19 cellular contexts compared by ENCODE assay signal in the genomic region with DNA sequence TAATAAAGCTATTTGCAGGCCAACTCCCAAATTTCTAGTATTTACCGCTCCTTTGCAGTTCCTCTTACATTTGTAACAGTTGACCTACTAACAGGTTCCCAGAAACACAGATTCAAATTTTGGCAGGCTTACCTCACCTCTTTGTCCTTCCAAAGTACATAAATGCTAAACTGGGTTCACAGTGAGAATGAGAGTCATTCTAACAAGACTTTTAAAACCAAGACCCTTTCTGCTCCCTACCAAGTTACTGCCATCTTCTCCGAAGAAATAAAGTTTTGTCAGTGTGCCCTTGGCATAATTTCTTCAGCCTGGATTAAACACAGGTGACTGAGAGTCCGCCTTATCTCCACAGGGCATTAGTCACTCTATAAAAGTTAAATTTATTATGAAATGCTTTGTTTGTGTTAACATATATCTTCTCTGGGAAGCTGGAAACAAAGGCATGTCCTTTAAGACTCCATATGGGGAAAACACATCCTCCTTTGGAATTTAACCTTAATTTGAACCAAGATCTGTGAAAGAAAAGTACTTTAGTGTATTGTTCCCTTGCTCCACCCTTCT. TPM values are rescaled to one million over a fixed set of nuclear protein-coding genes. Genes with fewer than 3 reads are reported as not detected.
DNase-seq lines count a peak whose midpoint lies in the region; ATAC-seq and TF ChIP-seq lines count a peak whose summit lies in the region.
"Had no signal": no experiment of that assay in that cellular context is flagged by ENCODE, and none has a peak within 500 bp of the region (broad histone marks: within the 10 kb centered on the region; RNA-seq: fewer than 3 reads in every experiment).

No MANE protein-coding gene starts in this region.

- H3K9ac ChIP-seq in neural progenitor cell = no peak overlapping the region

- H3K4me1 ChIP-seq in neural progenitor cell = peaks cover 25% of the 10 kb centered on the region

- H3K4me3 Mint-ChIP-seq in Calu3 (ENCODE audit: low read depth, unreplicated experiment) = peak overlapping the region; percentile 64
- H3K4me3 Mint-ChIP-seq in neural progenitor cell = no peak overlapping the region
- H3K4me3 Mint-ChIP-seq: activated naive CD8-positive, alpha-beta T cell treated with anti-CD3 and anti-CD28 coated beads, Interleukin-2, amount 10 ng/mL, durations not matched to agents 7 days and 5 days; activated T-cell treated with anti-CD3 and anti-CD28 coated beads, Interleukin-2, amount 50 U/mL, for 24 hours had no signal

- peak; percentile 44 for DNase-seq in Calu3
- DNase-seq in NCI-H69 (lab: John Stamatoyannopoulos, UW) = peak; percentile 70
- peak; percentile 67 for DNase-seq in fibroblast of pulmonary artery (ENCODE audit: low read depth)
- no peak for DNase-seq in neural progenitor cell (ENCODE audit: low spot score)
- DNase-seq in NOMO-1 treated with DMSO at 0.1 percent for 48 hours (lab: John Stamatoyannopoulos, UW; ENCODE audit: unreplicated experiment) = no peak
- no peak for DNase-seq in left cardiac atrium
- no peak for DNase-seq in T1000 (lab: John Stamatoyannopoulos, UW)
- DNase-seq in EL = no peak
- DNase-seq: activated CD4-positive, alpha-beta T cell treated with anti-CD3 and anti-CD28 coated beads, Interleukin-2, amount 50 U/mL, for 1 hour; activated naive CD8-positive, alpha-beta T cell treated with anti-CD3 and anti-CD28 coated beads, Interleukin-2, amount 10 ng/mL, durations not matched to agents 7 days and 5 days; activated T-cell treated with anti-CD3 and anti-CD28 coated beads, Interleukin-2, amount 50 U/mL, for 24 hours; heart right ventricle; left ventricle myocardium superior; NCI-H1436 treated with DMSO at 0.1 percent for 48 hours; stimulated activated naive CD4-positive, alpha-beta T cell treated with Interleukin-2 at 50 U/mL for 16 hours had no signal

- peak overlapping the region; percentile 40 for H3K27ac ChIP-seq in neural progenitor cell
- H3K27ac ChIP-seq: heart right ventricle, RWPE1 had no signal

- no peaks in the 10 kb centered on the region for H3K79me2 ChIP-seq in neural progenitor cell (ENCODE audit: low read depth)

- no peak for ATAC-seq in left cardiac atrium
- ATAC-seq: heart right ventricle, K562, left ventricle myocardium superior had no signal

- H4K20me1 ChIP-seq in neural progenitor cell (ENCODE audit: low read depth) = no peaks in the 10 kb centered on the region

- H2AFZ ChIP-seq in neural progenitor cell (replicated peaks) = no peak overlapping the region

- H3K4me2 ChIP-seq in neural progenitor cell = peak overlapping the region; percentile 44

- CTCF ChIA-PET in Calu3 (lab: Charles Lee) = interaction anchor here (0.5 to 0.7 kb wide), 3 partner anchors 20 to 336 kb away, joined by 3 to 4 read pairs (median 3); no protein-coding TSS in a partner anchor

- no peaks in the 10 kb centered on the region for H3K9me3 ChIP-seq in neural progenitor cell (ENCODE audit: low read depth)
- H3K9me3 ChIP-seq: heart right ventricle had no signal

- H3K27ac Mint-ChIP-seq in Calu3 (ENCODE audit: unreplicated experiment) = peak overlapping the region; percentile 96
- H3K27ac Mint-ChIP-seq in neural progenitor cell = no peak overlapping the region
- H3K27ac Mint-ChIP-seq: activated naive CD8-positive, alpha-beta T cell treated with anti-CD3 and anti-CD28 coated beads, Interleukin-2, amount 10 ng/mL, durations not matched to agents 7 days and 5 days; activated T-cell treated with anti-CD3 and anti-CD28 coated beads, Interleukin-2, amount 50 U/mL, for 24 hours had no signal

- TF ChIP-seq CTCF in Calu3 (IDR thresholded peaks at IDR 0.05; ENCODE audit: unreplicated experiment) (no peak), fibroblast of pulmonary artery (IDR thresholded peaks at IDR 0.05; ENCODE audit: low read length, missing control alignments) (no peak), neural progenitor cell (IDR thresholded peaks at IDR 0.05) (no peak)

- peaks cover 22% of the 10 kb centered on the region for H3F3A ChIP-seq in neural progenitor cell (ENCODE audit: low read depth)

- H3K9me3 Mint-ChIP-seq in Calu3 (ENCODE audit: low read depth, unreplicated experiment) (peaks cover 3% of the 10 kb centered on the region), neural progenitor cell (no peaks in the 10 kb centered on the region)
- H3K9me3 Mint-ChIP-seq: activated naive CD8-positive, alpha-beta T cell treated with anti-CD3 and anti-CD28 coated beads, Interleukin-2, amount 10 ng/mL, durations not matched to agents 7 days and 5 days had no signal

- intact Hi-C loops in Calu3 (cut with micrococcal nuclease; ENCODE audit: unreplicated experiment) (loop anchor here (1.0 kb wide), 2 partner anchors 13 to 321 kb away; no protein-coding TSS in a partner anchor), left cardiac atrium (cut with DNase I) (no loop called here)

- no peak overlapping the region for H3K4me3 ChIP-seq in fibroblast of pulmonary artery (replicated peaks; ENCODE audit: low read depth, low read length)
- no peak overlapping the region for H3K4me3 ChIP-seq in neural progenitor cell
- H3K4me3 ChIP-seq: heart right ventricle, K562 had no signal

- no peaks in the 10 kb centered on the region for H3K36me3 ChIP-seq in neural progenitor cell
- H3K36me3 ChIP-seq: heart right ventricle had no signal

- peaks cover 26% of the 10 kb centered on the region for H3K36me3 Mint-ChIP-seq in Calu3 (ENCODE audit: insufficient read depth, unreplicated experiment)
- no peaks in the 10 kb centered on the region for H3K36me3 Mint-ChIP-seq in neural progenitor cell
- H3K36me3 Mint-ChIP-seq: activated naive CD8-positive, alpha-beta T cell treated with anti-CD3 and anti-CD28 coated beads, Interleukin-2, amount 10 ng/mL, durations not matched to agents 7 days and 5 days had no signal

- H3K27me3 ChIP-seq in neural progenitor cell = peaks cover 7% of the 10 kb centered on the region

- no peaks in the 10 kb centered on the region for H3K27me3 Mint-ChIP-seq in Calu3 (ENCODE audit: unreplicated experiment)
- no peaks in the 10 kb centered on the region for H3K27me3 Mint-ChIP-seq in neural progenitor cell (ENCODE audit: insufficient read depth, low read depth)
- H3K27me3 Mint-ChIP-seq: activated naive CD8-positive, alpha-beta T cell treated with anti-CD3 and anti-CD28 coated beads, Interleukin-2, amount 10 ng/mL, durations not matched to agents 7 days and 5 days; activated T-cell treated with anti-CD3 and anti-CD28 coated beads, Interleukin-2, amount 50 U/mL, for 24 hours had no signal

- no TSS peak for BruUV-seq in Calu3 (replicated peaks; lab: Mats Ljungman, UMichigan)

- H3K4me1 Mint-ChIP-seq in Calu3 (ENCODE audit: low read depth, unreplicated experiment) = peaks cover 36% of the 10 kb centered on the region
- H3K4me1 Mint-ChIP-seq in neural progenitor cell = no peaks in the 10 kb centered on the region
- H3K4me1 Mint-ChIP-seq: activated naive CD8-positive, alpha-beta T cell treated with anti-CD3 and anti-CD28 coated beads, Interleukin-2, amount 10 ng/mL, durations not matched to agents 7 days and 5 days had no signal

RNA-seq across cellular contexts. Expression of gene FOXA1, which starts 28.2 kb away (rescaled TPM):
- total RNA-seq in Calu3 (2022) (108 and 131 TPM in 2 replicates), neural progenitor cell (ENCODE audit: low replicate concordance) (0.06 and 0.99 TPM in 2 replicates), left cardiac atrium (not detected)
- total RNA-seq: activated naive CD8-positive, alpha-beta T cell treated with anti-CD3 and anti-CD28 coated beads, Interleukin-2, amount 10 ng/mL, durations not matched to agents 7 days and 5 days; heart right ventricle; left ventricle myocardium superior; T-helper 2 cell treated with Interferon-gamma antibody and Interleukin-4, amounts not matched to agents 100 ng/mL and 5 ng/mL, for 36 hours had no signal

RNA-seq across cellular contexts. Expression of gene TTC6, which starts 28.5 kb away (rescaled TPM):
- total RNA-seq in Calu3 (2022) (13.4 and 13.8 TPM in 2 replicates), neural progenitor cell (ENCODE audit: low replicate concordance) (0.06 and 2.6 TPM in 2 replicates), left cardiac atrium (not detected)
- total RNA-seq: activated naive CD8-positive, alpha-beta T cell treated with anti-CD3 and anti-CD28 coated beads, Interleukin-2, amount 10 ng/mL, durations not matched to agents 7 days and 5 days; epithelial cell of proximal tubule; heart right ventricle; left ventricle myocardium superior; T-helper 2 cell treated with Interferon-gamma antibody and Interleukin-4, amounts not matched to agents 100 ng/mL and 5 ng/mL, for 36 hours had no signal

Comparison
In these comparisons a context has a peak if more than half of its experiments do, and no peak if none do; other contexts are left out.
1. DNase-seq: peak in Calu3 (single experiment), NCI-H69 (single experiment) and fibroblast of pulmonary artery (single experiment); none in neural progenitor cell (single experiment), NOMO-1 treated with DMSO at 0.1 percent for 48 hours (single experiment), left cardiac atrium (single experiment), T1000 (single experiment) and EL (single experiment).
2. RNA of gene FOXA1, which starts 28.2 kb away (total RNA-seq): 108 to 131 TPM in Calu3; 0.06 to 0.99 TPM in neural progenitor cell and not detected in left cardiac atrium; every median in the first group is over 10 times any median in the second.